ENCODE assay signal across 20 cellular contexts in the genomic region with DNA sequence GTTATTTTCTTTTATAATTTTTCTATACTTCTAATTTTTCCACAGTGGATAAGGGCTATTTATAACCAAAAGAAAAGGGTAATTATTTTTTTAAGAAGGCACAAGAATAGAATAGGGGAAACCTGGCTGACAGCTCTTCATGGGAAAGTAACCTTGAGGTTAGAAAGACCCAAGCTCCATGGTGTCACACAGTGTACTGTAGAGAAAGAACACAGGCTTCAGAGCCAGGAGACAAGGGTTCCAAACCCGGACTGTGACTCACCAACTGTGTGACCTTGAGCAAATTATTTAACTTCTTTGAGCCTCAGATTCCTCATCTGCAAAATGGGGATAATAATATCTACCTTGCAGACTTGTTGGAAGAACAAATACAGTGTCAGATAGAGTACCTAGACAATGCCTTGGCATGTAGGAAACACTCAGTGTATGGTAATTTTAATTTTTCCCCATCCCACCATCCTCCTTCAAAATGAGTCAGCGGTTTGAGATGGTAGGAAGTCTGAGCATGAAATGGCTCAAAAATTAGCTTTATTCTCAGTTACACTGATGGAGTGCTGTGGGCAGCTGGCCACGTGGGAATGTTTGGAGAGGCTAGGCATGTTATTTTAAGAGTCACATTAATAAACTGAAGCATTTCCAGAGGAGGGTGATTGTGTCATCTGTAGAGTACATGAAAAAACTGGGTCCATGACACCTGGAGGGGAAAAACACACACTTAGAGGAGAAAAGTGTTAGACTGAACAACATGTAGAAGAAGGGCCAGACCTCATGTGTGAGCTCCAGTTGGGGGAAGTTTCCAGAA. TPM values are rescaled to one million over a fixed set of nuclear protein-coding genes. Genes with fewer than 3 reads are reported as not detected.
DNase-seq lines count a peak whose midpoint lies in the region; ATAC-seq, FAIRE-seq and TF ChIP-seq lines count a peak whose summit lies in the region.
"Had no signal": no experiment of that assay in that cellular context is flagged by ENCODE, and none has a peak within 500 bp of the region (broad histone marks: within the 10 kb centered on the region; RNA-seq: fewer than 3 reads in every experiment).

No MANE protein-coding gene starts in this region.

- no peak overlapping the region for H3K18ac ChIP-seq in trophoblast cell (ENCODE audit: low read length)

- SMC1A ChIA-PET in GM12878 (lab: Charles Lee; ENCODE audit: uncharacterized antibody, unreplicated experiment) = interaction anchor here (1.9 kb wide), 1 partner anchor 52 kb away, joined by 4 read pairs; no protein-coding TSS in a partner anchor

- H2BK120ac ChIP-seq in trophoblast cell (ENCODE audit: insufficient read depth, low read length, poor library complexity) = no peak overlapping the region

- no peak overlapping the region for H4K12ac ChIP-seq in trophoblast cell (ENCODE audit: low read depth, low read length)

- H3K9me3 ChIP-seq in GM12878 (replicated peaks; ENCODE audit: control insufficient read depth, insufficient read depth, low read length) (no peaks in the 10 kb centered on the region), trophoblast cell (ENCODE audit: insufficient read depth, low read depth, low read length) (no peaks in the 10 kb centered on the region), mucosa of descending colon (no peaks in the 10 kb centered on the region)
- H3K9me3 ChIP-seq: adrenal gland, BLaER1, neutrophil, SJCRH30 had no signal

- H3K9ac ChIP-seq in GM12878 (ENCODE audit: control insufficient read depth, insufficient read depth, low read length) = no peak overlapping the region
- H3K9ac ChIP-seq in trophoblast cell (ENCODE audit: low read length) = no peak overlapping the region
- H3K9ac ChIP-seq: BLaER1 had no signal

- in situ Hi-C loops in GM12878 (cut with MboI) = no loop called here

- H3K79me2 ChIP-seq in GM12878 (ENCODE audit: control insufficient read depth, insufficient read depth, low read length) (no peaks in the 10 kb centered on the region), trophoblast cell (ENCODE audit: control insufficient read depth, insufficient read depth, low read length, poor library complexity) (no peaks in the 10 kb centered on the region)

- no peak overlapping the region for H3K4ac ChIP-seq in trophoblast cell (ENCODE audit: low read depth, low read length)

- WGBS in GM12878 (ENCODE audit: insufficient coverage, insufficient replicate concordance, low lambda C conversion rate, missing lambda C conversion rate) = 17% methylated on average over 3 of the region's 3 CpGs
- WGBS in trophoblast cell (ENCODE audit: extremely low coverage, insufficient coverage, insufficient read length) = no CpG with 5 or more reads among the region's 3 CpGs

- H3K36me3 ChIP-seq in GM12878 (ENCODE audit: control insufficient read depth in 2 of 2, insufficient read depth in 2 of 2, low read length in 1 of 2) (no peaks in the 10 kb centered on the region), trophoblast cell (ENCODE audit: control insufficient read depth in 1 of 2, insufficient read depth in 2 of 2, low read length in 2 of 2) (no peaks in the 10 kb centered on the region), mucosa of descending colon (ENCODE audit: low read depth) (no peaks in the 10 kb centered on the region)
- H3K36me3 ChIP-seq: adrenal gland, BLaER1, neutrophil, SJCRH30 had no signal

- H3K27me3 Mint-ChIP-seq in endothelial cell (ENCODE audit: unreplicated experiment) = no peaks in the 10 kb centered on the region
- H3K27me3 Mint-ChIP-seq: stimulated activated naive CD8-positive, alpha-beta T cell treated with anti-CD3 and anti-CD28 coated beads, Interleukin-15, Interleukin-2, amounts not matched to agents 100 ng/mL and 50 ng/mL, for 24 hours had no signal

- no peak overlapping the region for H3K27ac Mint-ChIP-seq in endothelial cell (ENCODE audit: unreplicated experiment)
- H3K27ac Mint-ChIP-seq: activated CD4-positive, alpha-beta T cell treated with anti-CD3 and anti-CD28 coated beads, Interleukin-2, amount 10 ng/mL, durations not matched to agents 24 days and 14 days; stimulated activated naive CD8-positive, alpha-beta T cell treated with anti-CD3 and anti-CD28 coated beads, Interleukin-15, Interleukin-2, amounts not matched to agents 100 ng/mL and 50 ng/mL, for 24 hours had no signal

- intact Hi-C loops in GM12878 (cut with micrococcal nuclease; ENCODE audit: unreplicated experiment) (no loop called here), mucosa of descending colon (cut with DNase I, micrococcal nuclease) (no loop called here)

- no peak overlapping the region for H2BK12ac ChIP-seq in trophoblast cell (ENCODE audit: low read length)

- H2AFZ ChIP-seq in GM12878 (ENCODE audit: control insufficient read depth, low read depth, low read length) (no peak overlapping the region), trophoblast cell (ENCODE audit: insufficient read depth, low read length, poor library complexity) (no peak overlapping the region)

- RAD21 ChIA-PET in GM12878 (lab: Charles Lee; ENCODE audit: unreplicated experiment) = interaction anchor here (1.2 kb wide), 1 partner anchor 28 kb away, joined by 3 read pairs; no protein-coding TSS in a partner anchor

- CTCF ChIA-PET in GM12878 (lab: Yijun Ruan, JAX) = interaction anchor here (1.1 to 3.4 kb wide), 2 partner anchors 9 to 18 kb away, joined by 3 to 16 read pairs; no protein-coding TSS in a partner anchor

- POLR2A ChIA-PET in GM12878 (lab: Charles Lee) = interaction anchor here (0.9 to 1.2 kb wide), 2 partner anchors 13 to 15 kb away, joined by 3 read pairs; no protein-coding TSS in a partner anchor

- no peak overlapping the region for H4K91ac ChIP-seq in trophoblast cell (ENCODE audit: low read depth, low read length)

- no peaks in the 10 kb centered on the region for H3K4me1 ChIP-seq in GM12878 (ENCODE audit: control insufficient read depth, insufficient read depth, low read length)
- no peaks in the 10 kb centered on the region for H3K4me1 ChIP-seq in trophoblast cell (ENCODE audit: control insufficient read depth in 1 of 2, insufficient read depth in 2 of 2, low read length in 2 of 2)
- H3K4me1 ChIP-seq in mucosa of descending colon (ENCODE audit: low read depth) = peaks cover 3% of the 10 kb centered on the region
- H3K4me1 ChIP-seq: BLaER1, SJCRH30 had no signal

- no peaks in the 10 kb centered on the region for H3K9me3 Mint-ChIP-seq in endothelial cell (ENCODE audit: unreplicated experiment)
- H3K9me3 Mint-ChIP-seq: activated CD4-positive, alpha-beta T cell treated with anti-CD3 and anti-CD28 coated beads, Interleukin-2, amount 10 ng/mL, durations not matched to agents 24 days and 14 days; stimulated activated naive CD8-positive, alpha-beta T cell treated with anti-CD3 and anti-CD28 coated beads, Interleukin-15, Interleukin-2, amounts not matched to agents 100 ng/mL and 50 ng/mL, for 24 hours had no signal

- H3K4me2 ChIP-seq in GM12878 (ENCODE audit: control insufficient read depth, insufficient read depth) = no peak overlapping the region
- no peak overlapping the region for H3K4me2 ChIP-seq in trophoblast cell (ENCODE audit: low read length)
- H3K4me2 ChIP-seq: BLaER1 had no signal

- no peak overlapping the region for H2AK5ac ChIP-seq in trophoblast cell (ENCODE audit: low read length)

- H4K20me1 ChIP-seq in GM12878 (ENCODE audit: control insufficient read depth, insufficient read depth) = no peaks in the 10 kb centered on the region
- H4K20me1 ChIP-seq: BLaER1 had no signal

- TF ChIP-seq CTCF in GM12865 (IDR thresholded peaks at IDR 0.05; ENCODE audit: insufficient read depth, low read depth, low read length, missing control alignments) = no peak
- TF ChIP-seq CTCF in GM12878 (IDR thresholded peaks at IDR 0.05 in 2 of 3, conservative IDR thresholded peaks at IDR 0.05 in 1 of 3; ENCODE audit: control insufficient read depth in 2 of 3, extremely low read depth in 1 of 3, insufficient read depth in 1 of 3, low read depth in 3 of 3, low read length in 3 of 3) = no peak
- no peak for TF ChIP-seq CTCF in endothelial cell (IDR thresholded peaks at IDR 0.05; ENCODE audit: unreplicated experiment)
- no peak for TF ChIP-seq CTCF in mucosa of descending colon (IDR thresholded peaks at IDR 0.05)

- no peaks in the 10 kb centered on the region for H3K79me1 ChIP-seq in trophoblast cell (ENCODE audit: low read length)

- TF ChIP-seq EP300 in GM12878 (IDR thresholded peaks at IDR 0.05; ENCODE audit: borderline replicate concordance in 1 of 2, control insufficient read depth in 1 of 2, low read depth in 2 of 2, low read length in 2 of 2) = no peak

- no peaks in the 10 kb centered on the region for H3K4me1 Mint-ChIP-seq in endothelial cell (ENCODE audit: unreplicated experiment)
- H3K4me1 Mint-ChIP-seq: activated CD4-positive, alpha-beta T cell treated with anti-CD3 and anti-CD28 coated beads, Interleukin-2, amount 10 ng/mL, durations not matched to agents 24 days and 14 days had no signal

- TF ChIP-seq POLR2A in GM12878 (IDR thresholded peaks at IDR 0.05; ENCODE audit: low read depth, low read length) = no peak

- H3K4me3 ChIP-seq in GM12865 (ENCODE audit: low read depth, low read length) (no peak overlapping the region), GM12878 (no peak overlapping the region), trophoblast cell (ENCODE audit: low read depth, low read length) (no peak overlapping the region), mucosa of descending colon (no peak overlapping the region)
- H3K4me3 ChIP-seq: adrenal gland, BLaER1, SJCRH30 had no signal

- H3K4me3 Mint-ChIP-seq in endothelial cell (ENCODE audit: unreplicated experiment) = no peak overlapping the region
- H3K4me3 Mint-ChIP-seq: activated CD4-positive, alpha-beta T cell treated with anti-CD3 and anti-CD28 coated beads, Interleukin-2, amount 10 ng/mL, durations not matched to agents 24 days and 14 days; stimulated activated naive CD8-positive, alpha-beta T cell treated with anti-CD3 and anti-CD28 coated beads, Interleukin-15, Interleukin-2, amounts not matched to agents 100 ng/mL and 50 ng/mL, for 24 hours had no signal

- TF ChIP-seq RAD21 in GM12878 (IDR thresholded peaks at IDR 0.05; ENCODE audit: insufficient read depth, low read depth, low read length) = no peak

- BruUV-seq in GM12878 (replicated peaks; lab: Mats Ljungman, UMichigan) = no TSS peak

- no peak overlapping the region for H3K14ac ChIP-seq in trophoblast cell (ENCODE audit: low read length)

- no peak for FAIRE-seq in GM12878 (lab: Jason Lieb, UNC)
- FAIRE-seq: HTR-8/SVneo had no signal

- H3K36me3 Mint-ChIP-seq in endothelial cell (ENCODE audit: low read depth, unreplicated experiment) = no peaks in the 10 kb centered on the region

- H3K27ac ChIP-seq in GM12878 (ENCODE audit: control insufficient read depth, insufficient read depth) (no peak overlapping the region), trophoblast cell (ENCODE audit: low read depth, low read length) (no peak overlapping the region)
- H3K27ac ChIP-seq: adrenal gland, BLaER1, neutrophil, SJCRH30 had no signal

- no peak overlapping the region for H2BK5ac ChIP-seq in trophoblast cell (ENCODE audit: low read depth, low read length, poor library complexity)

- no peaks in the 10 kb centered on the region for H3K27me3 ChIP-seq in GM12878 (replicated peaks in 1 of 2; ENCODE audit: control insufficient read depth in 2 of 2, insufficient read depth in 2 of 2, low read length in 1 of 2)
- no peaks in the 10 kb centered on the region for H3K27me3 ChIP-seq in trophoblast cell (ENCODE audit: insufficient read depth, low read length)
- H3K27me3 ChIP-seq: adrenal gland, BLaER1, SJCRH30 had no signal

- DNase-seq in GM12865 (ENCODE audit: low read depth) = peak; percentile 16
- DNase-seq in GM12878 (ENCODE audit: low read depth, low spot score) = no peak
- peak; percentile 19 to 20 for DNase-seq in trophoblast cell
- DNase-seq in endothelial cell (ENCODE audit: low spot score) = no peak
- DNase-seq in mucosa of descending colon = no peak
- DNase-seq: activated CD4-positive, alpha-beta T cell treated with anti-CD3 and anti-CD28 coated beads, Interleukin-2, amount 10 ng/mL, durations not matched to agents 24 days and 14 days; activated T-cell treated with anti-CD3 and anti-CD28 coated beads, Interleukin-2, amount 50 U/mL, for 48 hours; adrenal gland; DND-41; MV-4-11; SJCRH30 had no signal

- no peak overlapping the region for H3K23ac ChIP-seq in trophoblast cell (ENCODE audit: low read length)

- H4K8ac ChIP-seq in trophoblast cell (ENCODE audit: low read depth, low read length) = no peak overlapping the region

- peak; percentile 75 for ATAC-seq in HG02610 (IDR thresholded peaks at IDR 0.05; ENCODE audit: unreplicated experiment)
- peak; percentile 26; the same call in 1 of the 3 replicates for ATAC-seq in GM12878
- no peak for ATAC-seq in HG03460 (IDR thresholded peaks at IDR 0.05; ENCODE audit: unreplicated experiment)
- no peak for ATAC-seq in HG02763 (IDR thresholded peaks at IDR 0.05; ENCODE audit: unreplicated experiment)
- no peak for ATAC-seq in mucosa of descending colon

RNA-seq across cellular contexts. Expression of a gene that starts 36.7 kb away (rescaled TPM):
- 1.6 and 1.9 TPM in 2 replicates for total RNA-seq in GM12878 (2013; cell fraction: nucleolus; rRNA removed)
- 0.28 TPM in 1 of 2 replicates, not detected in the other for total RNA-seq in GM12878 (2014; rRNA removed)
- total RNA-seq in GM12878 (2014; rRNA removed; fragmentation: Illumina TruSeq; extraction: Trizol) = 0.09 TPM in 1 of 2 replicates, not detected in the other
- 0.16 and 0.44 TPM in 2 replicates for total RNA-seq in GM12878 (2021)
- not detected for polyA plus RNA-seq in GM12878 (2011; ENCODE audit: low read depth)
- 0.32 and 0.67 TPM in 2 replicates for polyA plus RNA-seq in GM12878 (2011; rRNA removed)
- polyA plus RNA-seq in GM12878 (2011; cell fraction: cytosol; rRNA removed) = 0.45 and 0.70 TPM in 2 replicates
- 1.2 and 1.3 TPM in 2 replicates for polyA plus RNA-seq in GM12878 (2011; cell fraction: nucleus; rRNA removed)
- polyA plus RNA-seq in GM12878 (2012) = 0.23 and 0.25 TPM in 2 replicates
- polyA plus RNA-seq in GM12878 (2014; fragmentation: Illumina TruSeq; extraction: Trizol) = 0.10 and 0.16 TPM in 2 replicates
- polyA plus RNA-seq in GM12878 (2014; fragmentation: Nextera tagmentation; extraction: Ambion mirVana) = under 1 TPM in 1 of 2 experiments, not detected in 1; 0.07 TPM
- 0.20 and 0.24 TPM in 2 replicates for polyA plus RNA-seq in GM12878 (2014; rRNA removed)
- not detected for polyA plus RNA-seq in GM12878 (2016; fragmentation: Nextera tagmentation; extraction: Ambion mirVana)
- polyA minus RNA-seq in GM12878 (2011; rRNA and poly(A)+ RNA removed) = 0.51 and 0.88 TPM in 2 replicates
- 0.67 TPM in 1 of 2 replicates, not detected in the other for polyA minus RNA-seq in GM12878 (2011; cell fraction: cytosol; rRNA and poly(A)+ RNA removed)
- polyA minus RNA-seq in GM12878 (2011; cell fraction: nucleus; rRNA and poly(A)+ RNA removed) = 0.24 and 0.67 TPM in 2 replicates
- polyA plus RNA-seq in trophoblast cell (2013) = 12.0 and 12.4 TPM in 2 replicates
- 11.4 TPM for total RNA-seq in endothelial cell (ENCODE audit: unreplicated experiment)
- total RNA-seq in mucosa of descending colon = 100 to 1,000 TPM in 2 of 3 donors, 10 to 100 TPM in 1; 54.0 to 173 (median 100) TPM
- total RNA-seq: activated CD4-positive, alpha-beta T cell treated with anti-CD3 and anti-CD28 coated beads, Interleukin-2, amount 10 ng/mL, durations not matched to agents 24 days and 14 days had no signal

RNA-seq across cellular contexts. Expression of a gene that starts 55.9 kb away (rescaled TPM):
- not detected in 2 replicates for total RNA-seq in GM12878 (2013; cell fraction: nucleolus; rRNA removed)
- not detected in 2 replicates for total RNA-seq in GM12878 (2014; rRNA removed)
- total RNA-seq in GM12878 (2014; rRNA removed; fragmentation: Illumina TruSeq; extraction: Trizol) = not detected in 2 replicates
- not detected in 2 replicates for total RNA-seq in GM12878 (2021)
- polyA plus RNA-seq in GM12878 (2011; ENCODE audit: low read depth) = not detected
- 0.07 and 0.26 TPM in 2 replicates for polyA plus RNA-seq in GM12878 (2011; rRNA removed)
- polyA plus RNA-seq in GM12878 (2011; cell fraction: cytosol; rRNA removed) = 0.08 and 0.13 TPM in 2 replicates
- 0.26 and 0.45 TPM in 2 replicates for polyA plus RNA-seq in GM12878 (2011; cell fraction: nucleus; rRNA removed)
- polyA plus RNA-seq in GM12878 (2012) = not detected in 2 replicates
- polyA plus RNA-seq in GM12878 (2014; fragmentation: Illumina TruSeq; extraction: Trizol) = not detected in 2 replicates
- not detected for polyA plus RNA-seq in GM12878 (2014; fragmentation: Nextera tagmentation; extraction: Ambion mirVana)
- polyA plus RNA-seq in GM12878 (2014; rRNA removed) = not detected in 2 replicates
- not detected for polyA plus RNA-seq in GM12878 (2016; fragmentation: Nextera tagmentation; extraction: Ambion mirVana)
- 0.15 TPM in 1 of 2 replicates, not detected in the other for polyA minus RNA-seq in GM12878 (2011; rRNA and poly(A)+ RNA removed)
- not detected in 2 replicates for polyA minus RNA-seq in GM12878 (2011; cell fraction: cytosol; rRNA and poly(A)+ RNA removed)
- polyA minus RNA-seq in GM12878 (2011; cell fraction: nucleus; rRNA and poly(A)+ RNA removed) = 0.19 and 0.60 TPM in 2 replicates
- not detected in 2 replicates for polyA plus RNA-seq in trophoblast cell (2013)
- total RNA-seq in endothelial cell (ENCODE audit: unreplicated experiment) = not detected
- under 1 TPM in 2 of 3 donors, not detected in 1; 0.25 to 0.32 TPM for total RNA-seq in mucosa of descending colon
- total RNA-seq: activated CD4-positive, alpha-beta T cell treated with anti-CD3 and anti-CD28 coated beads, Interleukin-2, amount 10 ng/mL, durations not matched to agents 24 days and 14 days; fibroblast of villous mesenchyme; lung microvascular endothelial cell; SJCRH30 had no signal

Comparison
In these comparisons a context has a peak if more than half of its experiments do, and no peak if none do; other contexts are left out.
1. DNase-seq: peak in GM12865 (single experiment) and trophoblast cell (2 of 2); none in GM12878 (single experiment), endothelial cell (single experiment) and mucosa of descending colon (0 of 3).
2. ATAC-seq: peak in HG02610 (single experiment) and GM12878 (single experiment); none in HG03460 (single experiment), HG02763 (single experiment) and mucosa of descending colon (single experiment).